16 cellular contexts compared by ENCODE assay signal in genomic region chr12:67223225-67223624, GRCh38. TPM values are rescaled to one million over a fixed set of nuclear protein-coding genes. Genes with fewer than 3 reads are reported as not detected.
A peak's percentile ranks its signal among the peaks of the same experiment; 100 is the strongest.
DNase-seq lines count a peak whose midpoint lies in the region; ATAC-seq, FAIRE-seq and TF ChIP-seq lines count a peak whose summit lies in the region.
"Had no signal": no experiment of that assay in that cellular context is flagged by ENCODE, and none has a peak within 500 bp of the region (broad histone marks: within the 10 kb centered on the region; RNA-seq: fewer than 3 reads in every experiment).

No MANE protein-coding gene starts in this region.

- intact Hi-C loops in activated CD4-positive, alpha-beta T cell treated with anti-CD3 and anti-CD28 coated beads for 36 hours (cut with DNase I, micrococcal nuclease), result no loop called here

- no peaks in the 10 kb centered on the region for H3K36me3 ChIP-seq in small intestine (ENCODE audit: control insufficient read depth in 2 of 2, insufficient read depth in 2 of 2, low read length in 2 of 2)
- H3K36me3 ChIP-seq: HAP-1, Peyer's patch had no signal

- H3K27me3 ChIP-seq in small intestine (ENCODE audit: control insufficient read depth in 2 of 2, insufficient read depth in 2 of 2, low read length in 2 of 2), result no peaks in the 10 kb centered on the region
- H3K27me3 ChIP-seq: Peyer's patch had no signal

- H3K9me3 ChIP-seq in small intestine (ENCODE audit: control insufficient read depth, low read depth), result no peaks in the 10 kb centered on the region
- H3K9me3 ChIP-seq: HAP-1, Peyer's patch had no signal

- H3K4me3 Mint-ChIP-seq in activated CD4-positive, alpha-beta T cell treated with anti-CD3 and anti-CD28 coated beads for 36 hours, result no peak overlapping the region
- no peak overlapping the region for H3K4me3 Mint-ChIP-seq in osteocyte (ENCODE audit: unreplicated experiment)

- DNase-seq in DMS53 treated with DMSO at 0.1 percent for 48 hours (lab: John Stamatoyannopoulos, UW; ENCODE audit: unreplicated experiment) (peak; percentile 62), NCI-H146 (lab: John Stamatoyannopoulos, UW) (peak; percentile 86), epithelial cell of proximal tubule (ENCODE audit: low read depth) (peak; percentile 12), small intestine (peak; percentile 34), osteocyte (ENCODE audit: extremely low spot score, unreplicated experiment) (no peak)
- no peak for DNase-seq in activated CD4-positive, alpha-beta T cell treated with anti-CD3 and anti-CD28 coated beads, Interleukin-2, amount 50 U/mL, for 48 hours
- no peak for DNase-seq in activated CD4-positive, alpha-beta T cell treated with anti-CD3 and anti-CD28 coated beads for 36 hours
- DNase-seq: C1 segment of cervical spinal cord, DMS 273 treated with DMSO at 0.1 percent for 48 hours, NCI-H1092, NCI-H187, NCI-H774, Right ventricle myocardium superior had no signal

- H3K27me3 Mint-ChIP-seq in activated CD4-positive, alpha-beta T cell treated with anti-CD3 and anti-CD28 coated beads for 36 hours, result no peaks in the 10 kb centered on the region
- H3K27me3 Mint-ChIP-seq in osteocyte (ENCODE audit: unreplicated experiment), result peaks cover 7% of the 10 kb centered on the region

- no peak for FAIRE-seq in small intestine (lab: Jason Lieb, UNC)

- no peaks in the 10 kb centered on the region for H3K4me1 ChIP-seq in small intestine (ENCODE audit: control insufficient read depth in 2 of 2, insufficient read depth in 1 of 2, low read depth in 1 of 2, low read length in 1 of 2)
- H3K4me1 ChIP-seq: HAP-1, Peyer's patch had no signal

- ATAC-seq in activated CD4-positive, alpha-beta T cell treated with anti-CD3 and anti-CD28 coated beads for 36 hours, result no peak
- ATAC-seq: SK-N-SH treated with all-trans-retinoic acid at 6 μM for 48 hours had no signal

- POLR2A ChIA-PET in activated CD4-positive, alpha-beta T cell treated with anti-CD3 and anti-CD28 coated beads for 36 hours (lab: Charles Lee), result no interaction called here

- CTCF ChIA-PET in activated CD4-positive, alpha-beta T cell treated with anti-CD3 and anti-CD28 coated beads for 36 hours (lab: Charles Lee), result interaction anchor here (1.3 kb wide), 1 partner anchor 23 kb away, joined by 3 read pairs; no protein-coding TSS in a partner anchor

- H3K27ac Mint-ChIP-seq in activated CD4-positive, alpha-beta T cell treated with anti-CD3 and anti-CD28 coated beads for 36 hours, result no peak overlapping the region
- no peak overlapping the region for H3K27ac Mint-ChIP-seq in osteocyte (ENCODE audit: unreplicated experiment)

- 62 to 79% (median 75%) methylated on average over 3 of the region's 3 CpGs for WGBS in small intestine, 3 donors

- H3K4me3 ChIP-seq in epithelial cell of proximal tubule (ENCODE audit: low read depth, low read length) (no peak overlapping the region), small intestine (ENCODE audit: low read depth in 1 of 2, low read length in 2 of 2) (no peak overlapping the region)
- H3K4me3 ChIP-seq: HAP-1, Peyer's patch had no signal

- no peaks in the 10 kb centered on the region for H3K4me1 Mint-ChIP-seq in activated CD4-positive, alpha-beta T cell treated with anti-CD3 and anti-CD28 coated beads for 36 hours
- no peaks in the 10 kb centered on the region for H3K4me1 Mint-ChIP-seq in osteocyte (ENCODE audit: unreplicated experiment)

- no peak overlapping the region for H3K27ac ChIP-seq in small intestine (ENCODE audit: low read depth in 1 of 2, low read length in 1 of 2)
- H3K27ac ChIP-seq: Peyer's patch had no signal

- no peaks in the 10 kb centered on the region for H3K36me3 Mint-ChIP-seq in activated CD4-positive, alpha-beta T cell treated with anti-CD3 and anti-CD28 coated beads for 36 hours (ENCODE audit: low read depth)
- no peaks in the 10 kb centered on the region for H3K36me3 Mint-ChIP-seq in osteocyte (ENCODE audit: unreplicated experiment)

- TF ChIP-seq CTCF in epithelial cell of proximal tubule (conservative IDR thresholded peaks at IDR 0.05; ENCODE audit: low read depth, low read length), result no peak
- no peak for TF ChIP-seq CTCF in osteocyte (IDR thresholded peaks at IDR 0.05)

- peaks cover 5% of the 10 kb centered on the region for H3K9me3 Mint-ChIP-seq in activated CD4-positive, alpha-beta T cell treated with anti-CD3 and anti-CD28 coated beads for 36 hours (ENCODE audit: low read depth)
- no peaks in the 10 kb centered on the region for H3K9me3 Mint-ChIP-seq in osteocyte (ENCODE audit: unreplicated experiment)

RNA-seq across cellular contexts. Expression of gene CAND1, which starts 45.9 kb away (rescaled TPM):
- total RNA-seq in epithelial cell of proximal tubule, result 60.5 and 63.5 TPM in 2 replicates
- 10 to 100 TPM; 16.3 to 30.2 (median 18.6) TPM for polyA plus RNA-seq in small intestine
- 100 to 1,000 TPM; 158 to 224 TPM for total RNA-seq in activated CD4-positive, alpha-beta T cell treated with anti-CD3 and anti-CD28 coated beads for 36 hours
- total RNA-seq in osteocyte, result 167 and 194 TPM in 2 replicates

Comparison
In these comparisons a context has a peak if more than half of its experiments do, and no peak if none do; other contexts are left out.
1. DNase-seq: peak in DMS53 treated with DMSO at 0.1 percent for 48 hours (single experiment), NCI-H146 (single experiment), epithelial cell of proximal tubule (single experiment) and small intestine (single experiment); none in activated CD4-positive, alpha-beta T cell treated with anti-CD3 and anti-CD28 coated beads, Interleukin-2, amount 50 U/mL, for 48 hours (0 of 2), activated CD4-positive, alpha-beta T cell treated with anti-CD3 and anti-CD28 coated beads for 36 hours (single experiment) and osteocyte (single experiment).